8 cellular contexts compared by ENCODE assay signal in genomic region chrX:47143894-47144625, GRCh38. TPM values are rescaled to one million over a fixed set of nuclear protein-coding genes. Genes with fewer than 3 reads are reported as not detected.
A peak's percentile ranks its signal among the peaks of the same experiment; 100 is the strongest.
DNase-seq lines count a peak whose midpoint lies in the region; ATAC-seq and TF ChIP-seq lines count a peak whose summit lies in the region.

No MANE protein-coding gene starts in this region.

- POLR2A ChIA-PET in activated B cell treated with CpG ODN at 0.5 μM for 24 hours (lab: Charles Lee): interaction anchor here (0.6 to 2.4 kb wide), 15 partner anchors 9 to 1325 kb away, joined by 3 to 34 read pairs (median 6); partner anchors contain the start of genes CDK16, JADE3, RP2 and USP11

- CTCF ChIA-PET in activated B cell treated with CpG ODN at 0.5 μM for 24 hours (lab: Charles Lee): interaction anchor here (0.6 to 1.2 kb wide), 3 partner anchors 15 to 47 kb away, joined by 3 to 4 read pairs (median 3); no protein-coding TSS in a partner anchor

- TF ChIP-seq CTCF in activated B cell treated with CpG ODN at 0.5 μM for 24 hours (IDR thresholded peaks at IDR 0.05) (no peak), fibroblast of pulmonary artery (IDR thresholded peaks at IDR 0.05; ENCODE audit: low read length, missing control alignments) (no peak), natural killer cell (IDR thresholded peaks at IDR 0.05) (no peak)

- H3K9me3 Mint-ChIP-seq in activated B cell treated with CpG ODN at 0.5 μM for 24 hours: no peaks in the 10 kb centered on the region
- no peaks in the 10 kb centered on the region for H3K9me3 Mint-ChIP-seq in natural killer cell

- DNase-seq in DMS53 (lab: John Stamatoyannopoulos, UW) (peak; percentile 73), KG1 (lab: John Stamatoyannopoulos, UW) (peak; percentile 23), activated B cell treated with CpG ODN at 0.5 μM for 24 hours (no peak), fibroblast of pulmonary artery (ENCODE audit: low read depth) (peak; percentile 31), natural killer cell (no peak)
- no peak for DNase-seq in effector CD8-positive, alpha-beta T cell (lab: John Stamatoyannopoulos, UW)

- intact Hi-C loops in activated B cell treated with CpG ODN at 0.5 μM for 24 hours (cut with micrococcal nuclease): loop anchor here (2.0 kb wide), 2 partner anchors 223 to 507 kb away; partner anchors contain the start of gene ELK1
- intact Hi-C loops in natural killer cell (cut with micrococcal nuclease): no loop called here

- H3K27ac Mint-ChIP-seq in activated B cell treated with CpG ODN at 0.5 μM for 24 hours (peak overlapping the region; percentile 97), natural killer cell (peak overlapping the region; percentile 93 to 100)

- H3K4me1 Mint-ChIP-seq in activated B cell treated with CpG ODN at 0.5 μM for 24 hours (peaks cover 30% of the 10 kb centered on the region), natural killer cell (peaks cover 14 to 45% of the 10 kb centered on the region in 2 donors)

- peak overlapping the region; percentile 83 for H3K4me3 ChIP-seq in fibroblast of pulmonary artery (replicated peaks; ENCODE audit: low read depth, low read length)

- ATAC-seq in GM19463 (IDR thresholded peaks at IDR 0.05; ENCODE audit: unreplicated experiment): peak; percentile 2
- peak; percentile 2 for ATAC-seq in activated B cell treated with CpG ODN at 0.5 μM for 24 hours (ENCODE audit: low read depth)
- peak in 1 of 3 donors; percentile 13 for ATAC-seq in natural killer cell
- no peak for ATAC-seq in HG03159 (IDR thresholded peaks at IDR 0.05; ENCODE audit: unreplicated experiment)

- no peaks in the 10 kb centered on the region for H3K27me3 Mint-ChIP-seq in activated B cell treated with CpG ODN at 0.5 μM for 24 hours
- no peaks in the 10 kb centered on the region for H3K27me3 Mint-ChIP-seq in natural killer cell (ENCODE audit: low read depth in 2 of 2)

- H3K4me3 Mint-ChIP-seq in activated B cell treated with CpG ODN at 0.5 μM for 24 hours (peak overlapping the region; percentile 96), natural killer cell (peak overlapping the region; percentile 94)

- H3K36me3 Mint-ChIP-seq in activated B cell treated with CpG ODN at 0.5 μM for 24 hours (ENCODE audit: low read depth): peaks cover 33% of the 10 kb centered on the region
- no peaks in the 10 kb centered on the region for H3K36me3 Mint-ChIP-seq in natural killer cell

RNA-seq across cellular contexts. Expression of gene NDUFB11, which starts 0.4 kb away (rescaled TPM):
- 73.3 and 88.0 TPM in 2 replicates for total RNA-seq in activated B cell treated with CpG ODN at 0.5 μM for 24 hours
- total RNA-seq in natural killer cell: 10 to 100 TPM; 38.2 to 43.3 (median 42.3) TPM

RNA-seq across cellular contexts. Expression of gene RBM10, which starts 1.0 kb away (rescaled TPM):
- total RNA-seq in activated B cell treated with CpG ODN at 0.5 μM for 24 hours (54.9 and 55.6 TPM in 2 replicates), natural killer cell (10 to 100 TPM; 37.5 to 43.7 (median 39.4) TPM)

RNA-seq across cellular contexts. Expression of gene UBA1, which starts 49.6 kb away (rescaled TPM):
- 229 and 235 TPM in 2 replicates for total RNA-seq in activated B cell treated with CpG ODN at 0.5 μM for 24 hours
- 100 to 1,000 TPM; 118 to 168 (median 120) TPM for total RNA-seq in natural killer cell

Comparison
In these comparisons a context has a peak if more than half of its experiments do, and no peak if none do; other contexts are left out.
1. DNase-seq: peak in DMS53 (single experiment), KG1 (single experiment) and fibroblast of pulmonary artery (single experiment); none in activated B cell treated with CpG ODN at 0.5 μM for 24 hours (single experiment), natural killer cell (single experiment) and effector CD8-positive, alpha-beta T cell (single experiment).